14 cellular contexts compared by ENCODE assay signal in the genomic region with DNA sequence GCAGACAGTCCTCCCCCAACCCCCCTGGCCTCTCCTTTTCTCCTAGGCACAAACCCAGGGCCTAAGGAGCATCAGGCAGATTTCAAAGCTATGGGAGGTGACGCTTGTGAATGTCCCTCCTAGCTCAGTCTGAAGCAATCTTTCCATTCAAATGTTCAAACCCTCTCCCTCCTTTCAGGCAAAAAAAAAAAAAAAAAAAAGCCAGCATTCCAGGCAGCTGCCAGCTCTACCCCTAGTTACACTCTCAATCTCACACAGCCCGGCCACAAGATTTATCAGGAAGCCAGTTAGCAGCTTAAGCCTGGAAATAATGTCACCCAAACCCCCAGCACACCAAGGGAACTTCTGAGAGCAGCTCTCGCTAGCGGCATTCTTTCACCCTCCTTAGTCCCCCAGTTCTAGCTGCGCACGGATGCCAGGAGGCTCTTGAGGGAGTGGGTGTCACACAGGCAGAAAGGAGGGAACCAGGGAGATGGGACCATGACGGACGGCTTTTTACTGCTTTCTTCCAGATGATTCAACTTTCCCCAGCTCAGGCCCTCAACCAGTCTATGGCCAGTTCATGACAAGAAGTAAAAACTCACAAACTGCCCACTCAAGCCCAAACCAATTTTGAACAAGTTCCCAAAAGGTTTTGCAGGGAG. TPM values are rescaled to one million over a fixed set of nuclear protein-coding genes. Genes with fewer than 3 reads are reported as not detected.
A peak's percentile ranks its signal among the peaks of the same experiment; 100 is the strongest.
DNase-seq lines count a peak whose midpoint lies in the region; ATAC-seq and TF ChIP-seq lines count a peak whose summit lies in the region.
"Had no signal": no experiment of that assay in that cellular context is flagged by ENCODE, and none has a peak within 500 bp of the region (broad histone marks: within the 10 kb centered on the region; RNA-seq: fewer than 3 reads in every experiment).

No MANE protein-coding gene starts in this region.

- no peak for TF ChIP-seq CTCF in sigmoid colon (IDR thresholded peaks at IDR 0.05)

- no peak for DNase-seq in T-helper 1 cell
- no peak for DNase-seq in T-helper 17 cell
- DNase-seq in fibroblast of peridontal ligament (ENCODE audit: extremely low read depth): peak; percentile 51
- no peak for DNase-seq in sigmoid colon
- DNase-seq in globus pallidus (ENCODE audit: low spot score): no peak
- no peak for DNase-seq in stimulated activated CD8-positive, alpha-beta memory T cell treated with anti-CD3 and anti-CD28 coated beads, Interleukin-4, amount 100 ng/mL, for 48 hours
- DNase-seq: KG1; left cardiac atrium; NCI-H526; stimulated activated CD4-positive, alpha-beta T cell treated with anti-CD3 and anti-CD28 coated beads, Interleukin-15, amount 100 ng/mL, for 24 hours; T-helper 9 cell; tibial artery had no signal

- H3K36me3 ChIP-seq in sigmoid colon: peaks cover 0 to 12% (median 3%) of the 10 kb centered on the region in 4 donors

- peak overlapping the region; percentile 42 to 84 (median 54) for H3K27ac ChIP-seq in sigmoid colon

- no peaks in the 10 kb centered on the region for H3K27me3 ChIP-seq in sigmoid colon
- H3K27me3 ChIP-seq: tibial artery had no signal

- no peak overlapping the region for H3K4me3 Mint-ChIP-seq in T-helper 1 cell treated with Interleukin-12 subunit alpha and Interleukin-12 subunit beta and Interleukin-4 antibody, amounts not matched to agents 30 μg/mL and 1 μg/mL, for 36 hours
- no peak overlapping the region for H3K4me3 Mint-ChIP-seq in T-helper 17 cell

- H3K9me3 ChIP-seq in T-helper 17 cell (ENCODE audit: control insufficient read depth, low read length, poor library complexity, severe bottlenecking): no peaks in the 10 kb centered on the region
- no peaks in the 10 kb centered on the region for H3K9me3 ChIP-seq in sigmoid colon
- H3K9me3 ChIP-seq: tibial artery had no signal

- H3K27ac Mint-ChIP-seq in T-helper 1 cell treated with Interleukin-12 subunit alpha and Interleukin-12 subunit beta and Interleukin-4 antibody, amounts not matched to agents 30 μg/mL and 1 μg/mL, for 36 hours: peak overlapping the region; percentile 77
- peak overlapping the region; percentile 67 for H3K27ac Mint-ChIP-seq in T-helper 17 cell

- H3K36me3 Mint-ChIP-seq in T-helper 1 cell treated with Interleukin-12 subunit alpha and Interleukin-12 subunit beta and Interleukin-4 antibody, amounts not matched to agents 30 μg/mL and 1 μg/mL, for 36 hours (ENCODE audit: low read depth): peaks cover 25% of the 10 kb centered on the region
- H3K36me3 Mint-ChIP-seq in T-helper 17 cell (ENCODE audit: low read depth): peaks cover 2% of the 10 kb centered on the region

- no peaks in the 10 kb centered on the region for H3K9me3 Mint-ChIP-seq in T-helper 1 cell treated with Interleukin-12 subunit alpha and Interleukin-12 subunit beta and Interleukin-4 antibody, amounts not matched to agents 30 μg/mL and 1 μg/mL, for 36 hours

- TF ChIP-seq EP300 in sigmoid colon (IDR thresholded peaks at IDR 0.05): no peak

- H3K4me1 ChIP-seq in sigmoid colon: peaks cover 0 to 89% (median 80%) of the 10 kb centered on the region in 4 donors

- WGBS in sigmoid colon, 2 donors: 80 to 91% methylated on average over 8 of the region's 8 CpGs

- TF ChIP-seq POLR2A in sigmoid colon (IDR thresholded peaks at IDR 0.05): no peak

- no peak overlapping the region for H3K4me3 ChIP-seq in sigmoid colon
- H3K4me3 ChIP-seq: tibial artery had no signal

- H3K4me1 Mint-ChIP-seq in T-helper 1 cell treated with Interleukin-12 subunit alpha and Interleukin-12 subunit beta and Interleukin-4 antibody, amounts not matched to agents 30 μg/mL and 1 μg/mL, for 36 hours (ENCODE audit: low read depth): peaks cover 48% of the 10 kb centered on the region
- peaks cover 47% of the 10 kb centered on the region for H3K4me1 Mint-ChIP-seq in T-helper 17 cell

- ATAC-seq in T-helper 17 cell: no peak
- ATAC-seq in GM21528 (IDR thresholded peaks at IDR 0.05; ENCODE audit: low FRiP score, unreplicated experiment): no peak

- intact Hi-C loops in sigmoid colon (cut with DNase I): no loop called here

- H3K27me3 Mint-ChIP-seq in T-helper 1 cell treated with Interleukin-12 subunit alpha and Interleukin-12 subunit beta and Interleukin-4 antibody, amounts not matched to agents 30 μg/mL and 1 μg/mL, for 36 hours (ENCODE audit: low read depth): no peaks in the 10 kb centered on the region
- no peaks in the 10 kb centered on the region for H3K27me3 Mint-ChIP-seq in T-helper 17 cell

RNA-seq across cellular contexts. Expression of a gene that starts 6.3 kb away (rescaled TPM):
- total RNA-seq in T-helper 17 cell (10 to 100 TPM; 51.1 to 56.6 TPM), sigmoid colon (10 to 100 TPM; 28.5 to 33.9 (median 32.2) TPM)
- polyA plus RNA-seq in sigmoid colon: 10 to 100 TPM; 37.9 to 47.4 (median 45.0) TPM

RNA-seq across cellular contexts. Expression of a gene that starts 8.4 kb away (rescaled TPM):
- total RNA-seq in T-helper 17 cell: 10 to 100 TPM; 25.5 to 33.4 TPM
- total RNA-seq in sigmoid colon: 1 to 10 TPM; 3.6 to 5.5 (median 4.1) TPM
- 10 to 100 TPM in 2 of 3 donors, 1 to 10 TPM in 1; 5.4 to 19.1 (median 10.6) TPM for polyA plus RNA-seq in sigmoid colon

RNA-seq across cellular contexts. Expression of a gene that starts 50.7 kb away (rescaled TPM):
- total RNA-seq in T-helper 17 cell: 10 to 100 TPM; 13.0 to 15.1 TPM
- total RNA-seq in sigmoid colon: 10 to 100 TPM in 1 of 4 donors, 1 to 10 TPM in 3; 8.6 to 13.3 (median 9.3) TPM
- 10 to 100 TPM; 38.2 to 65.2 (median 60.1) TPM for polyA plus RNA-seq in sigmoid colon

RNA-seq across cellular contexts. Expression of a gene that starts 55.4 kb away (rescaled TPM):
- total RNA-seq in T-helper 17 cell: 1 to 10 TPM; 1.9 to 3.3 TPM
- 1 to 10 TPM in 3 of 4 donors, under 1 TPM in 1; 0.99 to 5.5 (median 2.7) TPM for total RNA-seq in sigmoid colon
- 100 to 1,000 TPM; 146 to 313 (median 199) TPM for polyA plus RNA-seq in sigmoid colon

Comparison
In these comparisons a context has a peak if more than half of its experiments do, and no peak if none do; other contexts are left out.
1. RNA of a gene that starts 8.4 kb away (total RNA-seq): 25.5 to 33.4 TPM in T-helper 17 cell; 3.6 to 5.5 TPM in sigmoid colon; every median in the first group is over 4 times any median in the second.